17 cellular contexts compared by ENCODE assay signal in genomic region chr4:122364700-122365404, GRCh38. TPM values are rescaled to one million over a fixed set of nuclear protein-coding genes. Genes with fewer than 3 reads are reported as not detected.
DNase-seq lines count a peak whose midpoint lies in the region; ATAC-seq lines count a peak whose summit lies in the region.
"Had no signal": no experiment of that assay in that cellular context is flagged by ENCODE, and none has a peak within 500 bp of the region (broad histone marks: within the 10 kb centered on the region; RNA-seq: fewer than 3 reads in every experiment).

No MANE protein-coding gene starts in this region.

- ATAC-seq in activated naive CD4-positive, alpha-beta T cell treated with anti-CD3 and anti-CD28 coated beads, Interleukin-2, amount 50 U/mL, for 72 hours = no peak
- ATAC-seq in HG02973 (IDR thresholded peaks at IDR 0.05; ENCODE audit: unreplicated experiment) = no peak
- no peak for ATAC-seq in HG03457 (IDR thresholded peaks at IDR 0.05; ENCODE audit: unreplicated experiment)
- ATAC-seq: stimulated activated naive CD8-positive, alpha-beta T cell treated with anti-CD3 and anti-CD28 coated beads, Interleukin-15, Interleukin-2, amounts not matched to agents 100 U/mL and 50 U/mL, for 24 hours had no signal

- peaks cover 17% of the 10 kb centered on the region for H3K36me3 Mint-ChIP-seq in activated naive CD4-positive, alpha-beta T cell treated with anti-CD3 and anti-CD28 coated beads, Interleukin-2, amount 10 ng/mL, durations not matched to agents 7 days and 5 days
- peaks cover 25 to 33% of the 10 kb centered on the region in 2 donors for H3K36me3 Mint-ChIP-seq in activated naive CD4-positive, alpha-beta T cell treated with anti-CD3 and anti-CD28 coated beads, Interleukin-2, amount 50 U/mL, for 72 hours

- DNase-seq in activated naive CD4-positive, alpha-beta T cell treated with anti-CD3 and anti-CD28 coated beads, Interleukin-2, amount 10 ng/mL, durations not matched to agents 7 days and 5 days = peak; percentile 43
- no peak for DNase-seq in activated naive CD4-positive, alpha-beta T cell treated with anti-CD3 and anti-CD28 coated beads, Interleukin-2, amount 50 U/mL, for 72 hours (ENCODE audit: low spot score in 2 of 2)
- DNase-seq in NCI-H510A (lab: John Stamatoyannopoulos, UW) (peak; percentile 58), posterior vena cava (ENCODE audit: low spot score) (peak; percentile 59), RKO (ENCODE audit: low spot score) (no peak)
- peak; percentile 67 for DNase-seq in activated effector memory CD4-positive, alpha-beta T cell treated with anti-CD3 and anti-CD28 coated beads, Interleukin-2, amount 50 U/mL, for 16 hours
- DNase-seq: activated CD8-positive, alpha-beta memory T cell treated with anti-CD3 and anti-CD28 coated beads for 24 hours; activated naive CD8-positive, alpha-beta T cell treated with anti-CD3 and anti-CD28 coated beads for 36 hours; cerebellar nuclear complex; NCI-H1105 treated with DMSO at 0.1 percent for 48 hours; stimulated activated CD4-positive, alpha-beta T cell treated with anti-CD3 and anti-CD28 coated beads, Interleukin-4, amount 100 ng/mL, for 24 hours; stimulated activated naive CD8-positive, alpha-beta T cell treated with anti-CD3 and anti-CD28 coated beads, Interleukin-15, Interleukin-2, amounts not matched to agents 100 U/mL and 50 U/mL, for 24 hours had no signal

- peaks cover 10% of the 10 kb centered on the region for H3K9me3 Mint-ChIP-seq in activated naive CD4-positive, alpha-beta T cell treated with anti-CD3 and anti-CD28 coated beads, Interleukin-2, amount 10 ng/mL, durations not matched to agents 7 days and 5 days
- H3K9me3 Mint-ChIP-seq in activated naive CD4-positive, alpha-beta T cell treated with anti-CD3 and anti-CD28 coated beads, Interleukin-2, amount 50 U/mL, for 72 hours = peaks cover 18 to 24% of the 10 kb centered on the region in 2 donors

- H3K4me1 Mint-ChIP-seq in activated naive CD4-positive, alpha-beta T cell treated with anti-CD3 and anti-CD28 coated beads, Interleukin-2, amount 10 ng/mL, durations not matched to agents 7 days and 5 days = no peaks in the 10 kb centered on the region
- H3K4me1 Mint-ChIP-seq: activated naive CD8-positive, alpha-beta T cell treated with anti-CD3 and anti-CD28 coated beads for 36 hours had no signal

- intact Hi-C loops in posterior vena cava (cut with DNase I) = no loop called here

- CTCF ChIA-PET in activated naive CD4-positive, alpha-beta T cell treated with anti-CD3 and anti-CD28 coated beads, Interleukin-2, amount 10 ng/mL, durations not matched to agents 7 days and 5 days (lab: Charles Lee) = interaction anchor here (1.8 kb wide), 1 partner anchor 9 kb away, joined by 4 read pairs; no protein-coding TSS in a partner anchor

- no peak overlapping the region for H3K27ac Mint-ChIP-seq in activated naive CD4-positive, alpha-beta T cell treated with anti-CD3 and anti-CD28 coated beads, Interleukin-2, amount 10 ng/mL, durations not matched to agents 7 days and 5 days
- H3K27ac Mint-ChIP-seq in activated naive CD4-positive, alpha-beta T cell treated with anti-CD3 and anti-CD28 coated beads, Interleukin-2, amount 50 U/mL, for 72 hours = no peak overlapping the region
- H3K27ac Mint-ChIP-seq: activated naive CD8-positive, alpha-beta T cell treated with anti-CD3 and anti-CD28 coated beads for 36 hours had no signal

- H3K27me3 Mint-ChIP-seq in activated naive CD4-positive, alpha-beta T cell treated with anti-CD3 and anti-CD28 coated beads, Interleukin-2, amount 10 ng/mL, durations not matched to agents 7 days and 5 days = no peaks in the 10 kb centered on the region

- no peak overlapping the region for H3K4me3 Mint-ChIP-seq in activated naive CD4-positive, alpha-beta T cell treated with anti-CD3 and anti-CD28 coated beads, Interleukin-2, amount 10 ng/mL, durations not matched to agents 7 days and 5 days
- H3K4me3 Mint-ChIP-seq: activated naive CD8-positive, alpha-beta T cell treated with anti-CD3 and anti-CD28 coated beads for 36 hours had no signal

RNA-seq across cellular contexts. Expression of gene ADAD1, which starts 14.0 kb away (rescaled TPM):
- total RNA-seq in activated naive CD4-positive, alpha-beta T cell treated with anti-CD3 and anti-CD28 coated beads, Interleukin-2, amount 50 U/mL, for 72 hours = not detected
- total RNA-seq in posterior vena cava = not detected
- total RNA-seq: activated naive CD8-positive, alpha-beta T cell treated with anti-CD3 and anti-CD28 coated beads for 36 hours; Daoy; esophagus muscularis mucosa; T-helper 1 cell treated with Interleukin-12 subunit alpha and Interleukin-12 subunit beta and Interleukin-4 antibody, amounts not matched to agents 30 ng/mL and 1 ng/mL, for 36 hours had no signal

Comparison
In these comparisons a context has a peak if more than half of its experiments do, and no peak if none do; other contexts are left out.
1. DNase-seq: peak in activated naive CD4-positive, alpha-beta T cell treated with anti-CD3 and anti-CD28 coated beads, Interleukin-2, amount 10 ng/mL, durations not matched to agents 7 days and 5 days (single experiment), NCI-H510A (single experiment), activated effector memory CD4-positive, alpha-beta T cell treated with anti-CD3 and anti-CD28 coated beads, Interleukin-2, amount 50 U/mL, for 16 hours (single experiment) and posterior vena cava (single experiment); none in activated naive CD4-positive, alpha-beta T cell treated with anti-CD3 and anti-CD28 coated beads, Interleukin-2, amount 50 U/mL, for 72 hours (0 of 2) and RKO (single experiment).